19 cellular contexts compared by ENCODE assay signal in genomic region chr6:107419747-107420146, GRCh38.
DNase-seq lines count a peak whose midpoint lies in the region; ATAC-seq and TF ChIP-seq lines count a peak whose summit lies in the region.
"Had no signal": no experiment of that assay in that cellular context is flagged by ENCODE, and none has a peak within 500 bp of the region (broad histone marks: within the 10 kb centered on the region; RNA-seq: fewer than 3 reads in every experiment).

No MANE protein-coding gene starts in this region.

- TF ChIP-seq CTCF in fibroblast of pulmonary artery (IDR thresholded peaks at IDR 0.05; ENCODE audit: low read length, missing control alignments): no peak

- DNase-seq in Ammon's horn (ENCODE audit: low spot score) (peak; percentile 15), DMS153 treated with DMSO at 0.1 percent for 48 hours (lab: John Stamatoyannopoulos, UW; ENCODE audit: unreplicated experiment) (peak; percentile 8), NCI-H2196 (lab: John Stamatoyannopoulos, UW; ENCODE audit: unreplicated experiment) (peak; percentile 62), fibroblast of pulmonary artery (ENCODE audit: low read depth) (peak; percentile 36), NCI-H510A treated with DMSO at 0.1 percent for 48 hours (lab: John Stamatoyannopoulos, UW) (no peak)
- DNase-seq: activated CD4-positive, alpha-beta T cell treated with anti-CD3 and anti-CD28 coated beads, Interleukin-2, amount 50 U/mL, for 4 hours; activated T-cell treated with anti-CD3 and anti-CD28 coated beads, Interleukin-2, amount 50 U/mL, for 24 hours; body of pancreas; DND-41; dorsolateral prefrontal cortex; glutamatergic neuron; Karpas-422; NCI-H1694 treated with DMSO at 0.1 percent for 48 hours; pancreas; small intestine; stimulated activated CD4-positive, alpha-beta T cell treated with anti-CD3 and anti-CD28 coated beads, Interleukin-4, amount 100 ng/mL, for 24 hours had no signal

- H3K4me3 ChIP-seq in fibroblast of pulmonary artery (replicated peaks; ENCODE audit: low read depth, low read length): no peak overlapping the region
- H3K4me3 ChIP-seq: body of pancreas, dorsolateral prefrontal cortex, pancreas, suprapubic skin had no signal

- no peak for ATAC-seq in HG02763 (IDR thresholded peaks at IDR 0.05; ENCODE audit: unreplicated experiment)
- no peak for ATAC-seq in HG02588 (IDR thresholded peaks at IDR 0.05; ENCODE audit: unreplicated experiment)
- ATAC-seq: body of pancreas, pancreas had no signal
